8 cellular contexts compared by ENCODE assay signal in the genomic region with DNA sequence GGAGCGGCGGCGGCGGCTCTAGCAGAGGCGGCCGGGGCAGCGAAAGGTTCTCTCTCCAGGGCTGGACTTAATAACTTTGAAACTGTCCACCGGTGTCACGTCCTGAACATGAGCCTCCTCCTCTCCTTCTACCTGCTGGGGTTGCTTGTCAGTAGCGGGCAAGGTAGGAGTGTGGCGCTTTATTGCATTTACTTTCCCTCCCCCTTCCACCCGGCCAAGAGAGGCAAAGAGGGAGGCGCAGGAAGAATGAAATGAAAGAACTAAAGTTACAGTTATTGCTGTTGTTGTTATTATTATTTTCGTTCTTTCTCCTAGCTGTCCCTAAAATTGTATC. TPM values are rescaled to one million over a fixed set of nuclear protein-coding genes. Genes with fewer than 3 reads are reported as not detected.
DNase-seq lines count a peak whose midpoint lies in the region; ATAC-seq and TF ChIP-seq lines count a peak whose summit lies in the region.

No MANE protein-coding gene starts in this region.

- no peaks in the 10 kb centered on the region for H3K36me3 Mint-ChIP-seq in endodermal cell (ENCODE audit: low read depth)

- no peak for TF ChIP-seq CTCF in endodermal cell (conservative IDR thresholded peaks at IDR 0.05)

- no peak for ATAC-seq in GM21360 (IDR thresholded peaks at IDR 0.05; ENCODE audit: unreplicated experiment)

- H3K9me3 ChIP-seq in ES-I3 (ENCODE audit: control insufficient read depth, insufficient read depth, low read length) (no peaks in the 10 kb centered on the region), HUES6 (ENCODE audit: control insufficient read depth, insufficient read depth, low read depth, low read length) (no peaks in the 10 kb centered on the region), endodermal cell (ENCODE audit: control insufficient read depth, low read length) (no peaks in the 10 kb centered on the region), neuron (ENCODE audit: low read length) (no peaks in the 10 kb centered on the region)

- no peaks in the 10 kb centered on the region for H3K9me3 Mint-ChIP-seq in endodermal cell

- H3K9ac ChIP-seq in ES-I3 (ENCODE audit: low read depth, low read length), result peak overlapping the region; percentile 79
- peak overlapping the region; percentile 58 for H3K9ac ChIP-seq in HUES6 (ENCODE audit: low read length)
- no peak overlapping the region for H3K9ac ChIP-seq in endodermal cell (ENCODE audit: extremely low read depth, low read length, poor library complexity, severe bottlenecking)

- H3K36me3 ChIP-seq in ES-I3 (ENCODE audit: insufficient read depth, low read length) (no peaks in the 10 kb centered on the region), HUES6 (ENCODE audit: control insufficient read depth, insufficient read depth, low read length) (no peaks in the 10 kb centered on the region), endodermal cell (ENCODE audit: control insufficient read depth, insufficient read depth, low read length) (no peaks in the 10 kb centered on the region), neuron (ENCODE audit: insufficient read depth, low read length) (no peaks in the 10 kb centered on the region)

- no peak overlapping the region for H3K27ac Mint-ChIP-seq in endodermal cell

- H3K27ac ChIP-seq in HUES6 (ENCODE audit: low read depth, low read length) (no peak overlapping the region), endodermal cell (ENCODE audit: low read depth, low read length) (no peak overlapping the region)

- H3K27me3 ChIP-seq in HUES6 (ENCODE audit: control insufficient read depth, insufficient read depth, low read length) (peaks cover 41% of the 10 kb centered on the region), endodermal cell (ENCODE audit: control insufficient read depth, insufficient read depth, low read length, poor library complexity, severe bottlenecking) (peaks cover 39% of the 10 kb centered on the region), neuron (ENCODE audit: insufficient read depth, low read length) (peaks cover 2% of the 10 kb centered on the region)

- DNase-seq in endodermal cell (no peak), GM19240 (ENCODE audit: insufficient read length, low spot score) (no peak), NCI-H1105 treated with DMSO at 0.1 percent for 48 hours (lab: John Stamatoyannopoulos, UW) (no peak), NCI-H1436 treated with DMSO at 0.1 percent for 48 hours (lab: John Stamatoyannopoulos, UW) (no peak)

- H3K4me3 Mint-ChIP-seq in endodermal cell, result peak overlapping the region; percentile 58

- H2AFZ ChIP-seq in neuron (ENCODE audit: low read depth, low read length), result peak overlapping the region; percentile 99

- WGBS in endodermal cell (ENCODE audit: insufficient coverage in 1 of 2, insufficient read length in 1 of 2), 2 experiments, result 0 to 1% methylated on average over 3 to 12 of the region's 14 CpGs

- H3K4me1 ChIP-seq in ES-I3 (ENCODE audit: insufficient read depth, low read length) (no peaks in the 10 kb centered on the region; the same call in 1 of the 2 replicates), HUES6 (ENCODE audit: control insufficient read depth, insufficient read depth, low read length) (peaks cover 5% of the 10 kb centered on the region), endodermal cell (ENCODE audit: control insufficient read depth, insufficient read depth, low read length) (no peaks in the 10 kb centered on the region), neuron (ENCODE audit: insufficient read depth, low read length) (peaks cover 7% of the 10 kb centered on the region)

- peak overlapping the region; percentile 86 for H3K4me3 ChIP-seq in HUES6 (ENCODE audit: low read depth, low read length)
- H3K4me3 ChIP-seq in endodermal cell (ENCODE audit: low read length), result peak overlapping the region; percentile 86
- peak overlapping the region; percentile 96 for H3K4me3 ChIP-seq in neuron (ENCODE audit: low read length)

- H3K27me3 Mint-ChIP-seq in endodermal cell (ENCODE audit: insufficient read depth), result peaks cover 51% of the 10 kb centered on the region

- peaks cover 10% of the 10 kb centered on the region for H3K4me1 Mint-ChIP-seq in endodermal cell

RNA-seq across cellular contexts. Expression of a gene that starts 0.2 kb away (rescaled TPM):
- under 1 TPM; 0.46 to 0.69 TPM for total RNA-seq in endodermal cell
- polyA plus RNA-seq in endodermal cell (2013, experiment 1 of 2), result 5.6 TPM
- polyA plus RNA-seq in endodermal cell (2013, experiment 2 of 2), result 5.2 TPM
